Comparison of ENCODE assay signal across 16 cellular contexts in the genomic region with DNA sequence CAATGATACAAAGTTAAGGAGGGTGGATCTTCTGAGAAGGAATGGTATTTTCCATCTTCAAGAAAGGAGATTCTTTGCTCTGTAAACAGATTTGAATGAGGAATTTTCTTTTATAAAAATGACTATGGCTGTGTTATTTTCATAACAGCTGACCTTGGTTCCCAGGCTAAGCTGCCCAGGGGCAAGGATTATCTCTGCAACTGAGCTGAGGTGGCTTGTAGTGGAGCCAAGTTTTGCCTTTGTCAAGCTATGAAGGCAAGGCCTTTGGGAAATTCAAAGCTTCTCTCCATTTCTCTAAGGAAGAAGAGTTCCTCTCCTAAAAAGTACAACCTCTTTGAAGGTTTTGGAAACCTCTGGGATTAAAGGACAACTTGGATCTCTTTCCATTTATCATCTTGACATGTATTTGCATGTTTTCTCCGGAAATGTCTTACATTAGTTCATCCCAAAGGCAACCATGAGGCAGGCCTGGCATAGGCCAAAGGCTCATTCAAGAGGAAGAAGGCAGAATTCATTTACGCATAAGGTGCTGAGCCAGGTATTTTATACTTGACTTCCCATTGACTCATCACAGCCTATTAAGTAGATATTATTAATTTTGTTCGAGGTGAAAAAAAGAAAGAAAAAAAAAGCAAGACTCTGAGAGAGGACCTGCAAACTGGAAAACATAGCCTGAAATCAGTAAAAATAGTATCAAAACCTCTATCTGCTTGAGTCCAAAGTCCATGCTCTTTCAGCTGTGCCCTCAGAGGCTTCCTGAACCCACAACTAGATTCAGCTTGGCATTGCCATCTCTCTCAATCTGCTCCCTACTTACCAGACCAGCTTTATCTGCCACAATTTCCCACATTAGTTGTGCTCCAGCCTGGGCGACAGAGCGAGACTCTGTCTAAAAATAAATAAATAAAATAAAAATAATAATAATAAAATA. TPM values are rescaled to one million over a fixed set of nuclear protein-coding genes. Genes with fewer than 3 reads are reported as not detected.
A peak's percentile ranks its signal among the peaks of the same experiment; 100 is the strongest.
DNase-seq lines count a peak whose midpoint lies in the region; ATAC-seq and TF ChIP-seq lines count a peak whose summit lies in the region.
"Had no signal": no experiment of that assay in that cellular context is flagged by ENCODE, and none has a peak within 500 bp of the region (broad histone marks: within the 10 kb centered on the region; RNA-seq: fewer than 3 reads in every experiment).

No MANE protein-coding gene starts in this region.

- H3K27ac Mint-ChIP-seq in naive thymus-derived CD8-positive, alpha-beta T cell = no peak overlapping the region

- H3K4me1 ChIP-seq in adrenal gland (replicated peaks in 1 of 2) (peaks cover 21 to 26% of the 10 kb centered on the region in 2 donors), esophagus (ENCODE audit: control insufficient read depth in 2 of 2, insufficient read depth in 2 of 2, low read length in 1 of 2) (peaks cover 6 to 14% of the 10 kb centered on the region in 2 donors), liver (ENCODE audit: control insufficient read depth in 4 of 4, insufficient read depth in 4 of 4, low read length in 3 of 4) (peaks cover 7 to 30% (median 17%) of the 10 kb centered on the region in 4 donors)

- WGBS in adrenal gland, 4 donors = 67 to 77% (median 74%) methylated on average over 5 of the region's 5 CpGs
- 61 to 74% methylated on average over 5 of the region's 5 CpGs for WGBS in esophagus, 2 donors
- 82% methylated on average over 5 of the region's 5 CpGs for WGBS in liver

- POLR2A ChIA-PET in naive thymus-derived CD8-positive, alpha-beta T cell (lab: Charles Lee) = no interaction called here

- H3K27ac ChIP-seq in 22Rv1 (peak overlapping the region; percentile 14), adrenal gland (peak overlapping the region in 4 of 5 donors; percentile 48 to 69 (median 62)), esophagus (ENCODE audit: low read depth in 2 of 2, low read length in 1 of 2) (peak overlapping the region; percentile 81 to 89), liver (ENCODE audit: low read depth in 1 of 2, low read length in 2 of 2) (no peak overlapping the region)

- no peaks in the 10 kb centered on the region for H3K36me3 ChIP-seq in adrenal gland (replicated peaks in 1 of 2)
- no peaks in the 10 kb centered on the region for H3K36me3 ChIP-seq in esophagus (ENCODE audit: control insufficient read depth in 2 of 2, insufficient read depth in 2 of 2, low read length in 1 of 2)
- no peaks in the 10 kb centered on the region for H3K36me3 ChIP-seq in liver (ENCODE audit: control insufficient read depth in 4 of 4, insufficient read depth in 3 of 4, low read depth in 1 of 4, low read length in 3 of 4)

- H3K9me3 Mint-ChIP-seq in naive thymus-derived CD8-positive, alpha-beta T cell = no peaks in the 10 kb centered on the region
- H3K9me3 Mint-ChIP-seq: IgD-negative memory B cell had no signal

- no peaks in the 10 kb centered on the region for H3K36me3 Mint-ChIP-seq in naive thymus-derived CD8-positive, alpha-beta T cell

- peak; percentile 59 to 83 (median 75) for DNase-seq in adrenal gland
- no peak for DNase-seq in medulla oblongata (ENCODE audit: extremely low spot score)
- DNase-seq in NCI-H2029 treated with DMSO at 0.1 percent for 48 hours (lab: John Stamatoyannopoulos, UW) = no peak
- no peak for DNase-seq in naive thymus-derived CD8-positive, alpha-beta T cell
- DNase-seq: C1 segment of cervical spinal cord, COR-L47, DMS153, NCI-H187, NCI-H2171 treated with DMSO at 0.1 percent for 48 hours, SHP77 had no signal

- no peak for ATAC-seq in naive thymus-derived CD8-positive, alpha-beta T cell
- ATAC-seq in HG02973 (IDR thresholded peaks at IDR 0.05; ENCODE audit: unreplicated experiment) = no peak
- ATAC-seq: HCT116 had no signal

- TF ChIP-seq RAD21 in liver (IDR thresholded peaks at IDR 0.05) = no peak

- H3K9me3 ChIP-seq in adrenal gland (replicated peaks in 1 of 3) (no peaks in the 10 kb centered on the region), esophagus (ENCODE audit: control insufficient read depth in 2 of 2, insufficient read depth in 1 of 2, low read depth in 1 of 2, low read length in 1 of 2) (no peaks in the 10 kb centered on the region), liver (ENCODE audit: control insufficient read depth in 4 of 4, low read length in 3 of 4) (no peaks in the 10 kb centered on the region)

- intact Hi-C loops in adrenal gland (cut with DNase I) = no loop called here

- no peaks in the 10 kb centered on the region for H3K27me3 ChIP-seq in adrenal gland
- no peaks in the 10 kb centered on the region for H3K27me3 ChIP-seq in esophagus (ENCODE audit: control insufficient read depth in 1 of 2, insufficient read depth in 2 of 2, low read length in 2 of 2)
- H3K27me3 ChIP-seq in liver (ENCODE audit: control insufficient read depth in 4 of 4, insufficient read depth in 4 of 4, low read length in 3 of 4) = no peaks in the 10 kb centered on the region

- H3K27me3 Mint-ChIP-seq in naive thymus-derived CD8-positive, alpha-beta T cell = peaks cover 0 to 8% (median 2%) of the 10 kb centered on the region in 5 donors

- no peak overlapping the region for H3K4me3 Mint-ChIP-seq in naive thymus-derived CD8-positive, alpha-beta T cell
- H3K4me3 Mint-ChIP-seq: IgD-negative memory B cell had no signal

- no peak overlapping the region for H3K9ac ChIP-seq in liver (ENCODE audit: low read depth in 1 of 2, low read length in 2 of 2)

- H3K4me3 ChIP-seq in adrenal gland = no peak overlapping the region
- H3K4me3 ChIP-seq in esophagus (ENCODE audit: low read depth in 1 of 2, low read length in 2 of 2) = no peak overlapping the region
- no peak overlapping the region for H3K4me3 ChIP-seq in liver (ENCODE audit: low read depth in 1 of 3, low read length in 3 of 3)

- TF ChIP-seq POLR2A in adrenal gland (IDR thresholded peaks at IDR 0.05) = no peak

- H3K4me1 Mint-ChIP-seq in naive thymus-derived CD8-positive, alpha-beta T cell = peaks cover 0 to 12% (median 0%) of the 10 kb centered on the region in 4 donors

- TF ChIP-seq CTCF in 22Rv1 (IDR thresholded peaks at IDR 0.05) (no peak), adrenal gland (IDR thresholded peaks at IDR 0.05) (no peak), liver (IDR thresholded peaks at IDR 0.05; ENCODE audit: low read depth, low read length, missing input control) (no peak)

TF ChIP-seq in liver, 16 proteins besides CTCF, POLR2A, EP300 and RAD21:
- TF ChIP-seq RXRA (IDR thresholded peaks at IDR 0.05) (peak; percentile 24 to 28), ATF3 (IDR thresholded peaks at IDR 0.05) (no peak), SP1 (IDR thresholded peaks at IDR 0.05) (peak; percentile 65), HNF4G (IDR thresholded peaks at IDR 0.05) (peak; percentile 65), HNF4A (conservative IDR thresholded peaks at IDR 0.05) (peak; percentile 81 to 85), EGR1 (IDR thresholded peaks at IDR 0.05; ENCODE audit: low read depth in 2 of 2) (no peak)
- TF ChIP-seq, protein P1, sequence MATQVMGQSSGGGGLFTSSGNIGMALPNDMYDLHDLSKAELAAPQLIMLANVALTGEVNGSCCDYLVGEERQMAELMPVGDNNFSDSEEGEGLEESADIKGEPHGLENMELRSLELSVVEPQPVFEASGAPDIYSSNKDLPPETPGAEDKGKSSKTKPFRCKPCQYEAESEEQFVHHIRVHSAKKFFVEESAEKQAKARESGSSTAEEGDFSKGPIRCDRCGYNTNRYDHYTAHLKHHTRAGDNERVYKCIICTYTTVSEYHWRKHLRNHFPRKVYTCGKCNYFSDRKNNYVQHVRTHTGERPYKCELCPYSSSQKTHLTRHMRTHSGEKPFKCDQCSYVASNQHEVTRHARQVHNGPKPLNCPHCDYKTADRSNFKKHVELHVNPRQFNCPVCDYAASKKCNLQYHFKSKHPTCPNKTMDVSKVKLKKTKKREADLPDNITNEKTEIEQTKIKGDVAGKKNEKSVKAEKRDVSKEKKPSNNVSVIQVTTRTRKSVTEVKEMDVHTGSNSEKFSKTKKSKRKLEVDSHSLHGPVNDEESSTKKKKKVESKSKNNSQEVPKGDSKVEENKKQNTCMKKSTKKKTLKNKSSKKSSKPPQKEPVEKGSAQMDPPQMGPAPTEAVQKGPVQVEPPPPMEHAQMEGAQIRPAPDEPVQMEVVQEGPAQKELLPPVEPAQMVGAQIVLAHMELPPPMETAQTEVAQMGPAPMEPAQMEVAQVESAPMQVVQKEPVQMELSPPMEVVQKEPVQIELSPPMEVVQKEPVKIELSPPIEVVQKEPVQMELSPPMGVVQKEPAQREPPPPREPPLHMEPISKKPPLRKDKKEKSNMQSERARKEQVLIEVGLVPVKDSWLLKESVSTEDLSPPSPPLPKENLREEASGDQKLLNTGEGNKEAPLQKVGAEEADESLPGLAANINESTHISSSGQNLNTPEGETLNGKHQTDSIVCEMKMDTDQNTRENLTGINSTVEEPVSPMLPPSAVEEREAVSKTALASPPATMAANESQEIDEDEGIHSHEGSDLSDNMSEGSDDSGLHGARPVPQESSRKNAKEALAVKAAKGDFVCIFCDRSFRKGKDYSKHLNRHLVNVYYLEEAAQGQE (IDR thresholded peaks at IDR 0.05) = no peak

RNA-seq across cellular contexts. Expression of gene CKAP4, which starts 24.0 kb away (rescaled TPM):
- total RNA-seq in adrenal gland = 100 to 1,000 TPM in 1 of 8 donors, 10 to 100 TPM in 7; 61.5 to 101 (median 91.5) TPM
- polyA plus RNA-seq in adrenal gland = 100 to 1,000 TPM in 1 of 3 donors, 10 to 100 TPM in 2; 11.0 to 101 (median 17.6) TPM
- polyA plus RNA-seq in esophagus = 10 to 100 TPM; 19.9 to 54.8 TPM
- total RNA-seq in liver = 10 to 100 TPM; 23.1 to 27.4 TPM
- polyA plus RNA-seq in liver = 10 to 100 TPM; 13.1 to 28.0 TPM
- total RNA-seq in naive thymus-derived CD8-positive, alpha-beta T cell = 10 to 100 TPM; 13.7 to 14.4 TPM
- polyA plus RNA-seq in naive thymus-derived CD8-positive, alpha-beta T cell = 10 to 100 TPM; 11.2 to 11.9 (median 11.2) TPM

RNA-seq across cellular contexts. Expression of gene TCP11L2, which starts 30.7 kb away (rescaled TPM):
- 10 to 100 TPM; 13.1 to 70.4 (median 39.4) TPM for total RNA-seq in adrenal gland
- polyA plus RNA-seq in adrenal gland = 1 to 10 TPM; 2.3 to 10.0 (median 5.8) TPM
- polyA plus RNA-seq in esophagus = 10 to 100 TPM; 10.6 to 19.4 TPM
- total RNA-seq in liver = 10 to 100 TPM in 1 of 2 donors, 1 to 10 TPM in 1; 9.2 to 98.1 TPM
- polyA plus RNA-seq in liver = 1 to 10 TPM; 2.5 to 2.6 TPM
- total RNA-seq in naive thymus-derived CD8-positive, alpha-beta T cell = 100 to 1,000 TPM; 203 to 211 TPM
- 10 to 100 TPM; 30.6 to 45.4 (median 34.7) TPM for polyA plus RNA-seq in naive thymus-derived CD8-positive, alpha-beta T cell

Comparison
In these comparisons a context has a peak if more than half of its experiments do, and no peak if none do; other contexts are left out.
1. H3K27ac ChIP-seq: peak in 22Rv1 (single experiment), adrenal gland (4 of 5) and esophagus (2 of 2); none in liver (0 of 2).
2. DNase-seq: peak in adrenal gland (7 of 7); none in medulla oblongata (single experiment), NCI-H2029 treated with DMSO at 0.1 percent for 48 hours (single experiment) and naive thymus-derived CD8-positive, alpha-beta T cell (0 of 10).